Comparison of ENCODE assay signal across 9 cellular contexts in the genomic region with DNA sequence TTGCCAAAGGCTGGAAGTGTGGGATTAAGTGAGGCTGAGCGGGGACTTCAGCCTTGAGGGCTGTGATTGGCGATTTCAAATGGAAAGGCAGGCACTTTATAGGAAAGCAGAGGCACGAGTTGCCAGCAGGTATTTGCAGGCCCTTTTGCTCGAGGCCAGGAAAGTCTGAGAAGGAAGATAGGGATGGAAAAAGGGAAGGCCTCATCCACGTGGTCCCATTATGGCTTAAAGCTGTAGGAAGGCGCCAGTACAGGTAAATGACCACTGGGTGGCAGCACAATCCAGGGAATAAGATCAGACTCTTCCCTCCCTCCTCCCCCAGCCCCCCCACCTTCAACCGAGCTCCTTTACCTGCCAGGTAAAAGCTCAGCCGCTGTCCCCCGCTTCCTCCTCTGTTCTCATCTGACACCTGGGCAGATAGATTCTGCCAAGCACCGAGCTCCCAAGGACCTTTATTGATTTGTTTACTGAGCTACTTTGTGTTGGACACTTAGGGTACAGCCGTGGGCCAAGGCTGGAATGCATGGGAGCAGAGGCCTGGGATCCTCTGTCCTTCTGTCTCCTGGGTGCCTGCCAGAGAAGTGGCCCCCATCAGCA. TPM values are rescaled to one million over a fixed set of nuclear protein-coding genes. Genes with fewer than 3 reads are reported as not detected.
DNase-seq lines count a peak whose midpoint lies in the region; ATAC-seq and TF ChIP-seq lines count a peak whose summit lies in the region.
"Had no signal": no experiment of that assay in that cellular context is flagged by ENCODE, and none has a peak within 500 bp of the region (broad histone marks: within the 10 kb centered on the region; RNA-seq: fewer than 3 reads in every experiment).

No MANE protein-coding gene starts in this region.

- H3K4me2 ChIP-seq in osteoblast (ENCODE audit: insufficient read depth, low read length): no peak overlapping the region

- ATAC-seq in GM21390 (IDR thresholded peaks at IDR 0.05; ENCODE audit: unreplicated experiment) (peak; percentile 81), upper lobe of right lung (peak; percentile 92)

- intact Hi-C loops in upper lobe of right lung (cut with DNase I): no loop called here

- no peaks in the 10 kb centered on the region for H3K27me3 ChIP-seq in osteoblast (ENCODE audit: insufficient read depth, low read length)
- no peaks in the 10 kb centered on the region for H3K27me3 ChIP-seq in upper lobe of right lung

- TF ChIP-seq CTCF in foreskin fibroblast (IDR thresholded peaks at IDR 0.05; ENCODE audit: low read depth, low read length) (peak; percentile 47), osteoblast (IDR thresholded peaks at IDR 0.05; ENCODE audit: extremely low read depth, low read depth, low read length) (peak; percentile 61), upper lobe of right lung (IDR thresholded peaks at IDR 0.05) (peak; percentile 91)

- DNase-seq in Caki2 (ENCODE audit: low read depth): peak; percentile 44
- DNase-seq in KBM-7: peak; percentile 74
- peak; percentile 74 for DNase-seq in RKO (ENCODE audit: low spot score)
- peak; percentile 35 to 42 for DNase-seq in activated T-helper 1 cell treated with anti-CD3 and anti-CD28 coated beads, Interleukin-2, amount 50 U/mL, for 16 hours (ENCODE audit: low read depth in 1 of 2, low spot score in 1 of 2)
- peak; percentile 44 to 81 for DNase-seq in foreskin fibroblast
- peak; percentile 97 for DNase-seq in osteoblast (ENCODE audit: insufficient read length, low spot score, missing footprints)
- DNase-seq in upper lobe of right lung: peak; percentile 78

- H3K9me3 ChIP-seq in osteoblast (ENCODE audit: low read depth, low read length) (no peaks in the 10 kb centered on the region), upper lobe of right lung (no peaks in the 10 kb centered on the region)

- H3K36me3 ChIP-seq in osteoblast (ENCODE audit: insufficient read depth, low read length) (no peaks in the 10 kb centered on the region), upper lobe of right lung (no peaks in the 10 kb centered on the region)

- H3K27ac ChIP-seq in osteoblast (ENCODE audit: low read depth, low read length): no peak overlapping the region
- H3K27ac ChIP-seq in upper lobe of right lung: no peak overlapping the region

- H3K4me3 ChIP-seq in foreskin fibroblast (ENCODE audit: low read depth in 1 of 2, low read length in 2 of 2) (no peak overlapping the region), osteoblast (ENCODE audit: insufficient read depth, low read length) (no peak overlapping the region), upper lobe of right lung (no peak overlapping the region)

- peak overlapping the region; percentile 90 for H2AFZ ChIP-seq in osteoblast (ENCODE audit: low read length)

- in situ Hi-C loops in Caki2 (cut with HindIII; ENCODE audit: low pct_unique_long_range_greater_than_20kb, low sequenced_read_pairs) (no loop called here), KBM-7 (cut with MboI; ENCODE audit: low pct_unique_long_range_greater_than_20kb, low sequenced_read_pairs) (loop anchor here (10.0 to 25.0 kb wide), 2 partner anchors 61 to 1167 kb away; a partner anchor contains a TSS)

- H3K79me2 ChIP-seq in osteoblast (ENCODE audit: insufficient read depth, low read length): no peaks in the 10 kb centered on the region

- H3K4me1 ChIP-seq in osteoblast (ENCODE audit: insufficient read depth, low read length): peaks cover 5% of the 10 kb centered on the region
- no peaks in the 10 kb centered on the region for H3K4me1 ChIP-seq in upper lobe of right lung

- no peaks in the 10 kb centered on the region for H4K20me1 ChIP-seq in osteoblast (ENCODE audit: insufficient read depth, low read length)

RNA-seq across cellular contexts. Expression of a gene that starts 7.5 kb away (rescaled TPM):
- total RNA-seq in Caki2 (2014; rRNA removed; shearing (Covaris generic); ENCODE audit: low replicate concordance): not detected in 2 replicates
- not detected in 2 replicates for total RNA-seq in osteoblast
- not detected for total RNA-seq in upper lobe of right lung
- total RNA-seq: activated CD8-positive, alpha-beta memory T cell treated with anti-CD3 and anti-CD28 coated beads for 36 hours had no signal

RNA-seq across cellular contexts. Expression of a gene that starts 10.0 kb away (rescaled TPM):
- 85.5 and 147 TPM in 2 replicates for total RNA-seq in Caki2 (2014; rRNA removed; shearing (Covaris generic); ENCODE audit: low replicate concordance)
- total RNA-seq in osteoblast (55.4 and 58.0 TPM in 2 replicates), upper lobe of right lung (64.7 TPM)

RNA-seq across cellular contexts. Expression of a gene that starts 20.9 kb away (rescaled TPM):
- 56.6 and 70.7 TPM in 2 replicates for total RNA-seq in Caki2 (2014; rRNA removed; shearing (Covaris generic); ENCODE audit: low replicate concordance)
- total RNA-seq in osteoblast (71.6 and 74.6 TPM in 2 replicates), upper lobe of right lung (189 TPM)

RNA-seq across cellular contexts. Expression of a gene that starts 35.3 kb away (rescaled TPM):
- not detected in 2 replicates for total RNA-seq in Caki2 (2014; rRNA removed; shearing (Covaris generic); ENCODE audit: low replicate concordance)
- not detected in 2 replicates for total RNA-seq in osteoblast
- total RNA-seq in upper lobe of right lung: not detected
- total RNA-seq: activated CD8-positive, alpha-beta memory T cell treated with anti-CD3 and anti-CD28 coated beads for 36 hours had no signal

RNA-seq across cellular contexts. Expression of a gene that starts 44.8 kb away (rescaled TPM):
- not detected in 2 replicates for total RNA-seq in Caki2 (2014; rRNA removed; shearing (Covaris generic); ENCODE audit: low replicate concordance)
- total RNA-seq in osteoblast (not detected in 2 replicates), upper lobe of right lung (not detected)

Comparison
In these comparisons a context has a peak if more than half of its experiments do, and no peak if none do; other contexts are left out.
1. DNase-seq: peak in every context shown above with its lines; median percentile 97 in osteoblast; 78 in upper lobe of right lung; 74 in KBM-7; 74 in RKO; 62 in foreskin fibroblast; 44 in Caki2; 38 in activated T-helper 1 cell treated with anti-CD3 and anti-CD28 coated beads, Interleukin-2, amount 50 U/mL, for 16 hours.